1 cellular context compared by ENCODE assay signal in genomic region chr3:95627293-95627692, GRCh38.
TF ChIP-seq lines count a peak whose summit lies in the region.

No MANE protein-coding gene starts in this region.

TF ChIP-seq in GM23338, 12 proteins besides CTCF, POLR2A, EP300 and RAD21 (continued from another document):
- no peak for TF ChIP-seq ZNF462 (CRISPR knock-in tag; IDR thresholded peaks at IDR 0.05)
- no peak for TF ChIP-seq STAT1 (IDR thresholded peaks at IDR 0.05; ENCODE audit: unreplicated experiment)
